In genomic region chr14:74111395-74112216, GRCh38 we compare ENCODE assay signal across 8 cellular contexts. TPM values are rescaled to one million over a fixed set of nuclear protein-coding genes. Genes with fewer than 3 reads are reported as not detected.
DNase-seq lines count a peak whose midpoint lies in the region; TF ChIP-seq lines count a peak whose summit lies in the region.
"Not testable (repeated sequence)": the region's sequence is repeated elsewhere in the genome, so short reads cannot be mapped to it uniquely, and the experiment has no call there.

No MANE protein-coding gene starts in this region.

- CTCF ChIA-PET in AG04449 (lab: Yijun Ruan, JAX): interaction anchor here (0.6 to 11.2 kb wide), 31 partner anchors 9 to 767 kb away, joined by 3 to 150 read pairs (median 4); partner anchors contain the start of gene ABCD4

- H3K27ac ChIP-seq in VCaP; endodermal cell (ENCODE audit: low read depth, low read length): not testable (repeated sequence)

- not testable (repeated sequence) for H3K9ac ChIP-seq in endodermal cell (ENCODE audit: extremely low read depth, low read length, poor library complexity, severe bottlenecking)

- TF ChIP-seq CTCF in AG04449 (IDR thresholded peaks at IDR 0.05; ENCODE audit: insufficient read depth, low read length, missing control alignments) (peak; percentile 40), GM06990 (IDR thresholded peaks at IDR 0.05; ENCODE audit: insufficient read depth, low read length, poor library complexity, severe bottlenecking) (peak; percentile 50), LNCAP (IDR thresholded peaks at IDR 0.05) (peak; percentile 65), VCaP (conservative IDR thresholded peaks at IDR 0.05) (peak; percentile 77), endodermal cell (conservative IDR thresholded peaks at IDR 0.05) (peak; percentile 77)

- not testable (repeated sequence) for H3K9me3 Mint-ChIP-seq in endodermal cell

- H3K4me3 ChIP-seq in AG04449 (ENCODE audit: low read depth, low read length); GM06990 (replicated peaks; ENCODE audit: low read depth, low read length); endodermal cell (ENCODE audit: low read length): not testable (repeated sequence)

- 93 to 97% methylated on average over 7 to 13 of the region's 13 CpGs for WGBS in endodermal cell (ENCODE audit: insufficient coverage in 1 of 2, insufficient read length in 1 of 2), 2 experiments

- not testable (repeated sequence) for H3K4me3 Mint-ChIP-seq in endodermal cell

- not testable (repeated sequence) for H3K27ac Mint-ChIP-seq in endodermal cell

- DNase-seq in AG04449 (ENCODE audit: low read depth, low spot score) (peak; percentile 10), GM06990 (ENCODE audit: extremely low read depth, insufficient read length) (peak; percentile 28), NCI-H526 (lab: John Stamatoyannopoulos, UW) (peak; percentile 19 to 71), inferior parietal cortex (ENCODE audit: extremely low spot score) (peak; percentile 58), pons (ENCODE audit: low spot score) (peak; percentile 71)
- DNase-seq in endodermal cell: not testable (repeated sequence)

- H3K9me3 ChIP-seq in endodermal cell (ENCODE audit: control insufficient read depth, low read length): not testable (repeated sequence)

- not testable (repeated sequence) for H3K36me3 ChIP-seq in GM06990 (ENCODE audit: control insufficient read depth, insufficient read depth, low read length)
- H3K36me3 ChIP-seq in endodermal cell (ENCODE audit: control insufficient read depth, insufficient read depth, low read length): peaks cover 39% of the 10 kb centered on the region

- H3K27me3 Mint-ChIP-seq in endodermal cell (ENCODE audit: insufficient read depth): not testable (repeated sequence)

- peaks cover 37% of the 10 kb centered on the region for H3K36me3 Mint-ChIP-seq in endodermal cell (ENCODE audit: low read depth)

- not testable (repeated sequence) for H3K4me1 Mint-ChIP-seq in endodermal cell

- not testable (repeated sequence) for H3K27me3 ChIP-seq in GM06990 (replicated peaks; ENCODE audit: control insufficient read depth, insufficient read depth, low read length); endodermal cell (ENCODE audit: control insufficient read depth, insufficient read depth, low read length, poor library complexity, severe bottlenecking)

- H3K4me1 ChIP-seq in endodermal cell (ENCODE audit: control insufficient read depth, insufficient read depth, low read length): not testable (repeated sequence)

- POLR2A ChIA-PET in AG04449 (lab: Yijun Ruan, JAX): not testable (repeated sequence)

RNA-seq across cellular contexts. Expression of gene LIN52, which starts 26.9 kb away (rescaled TPM):
- 10 to 100 TPM; 16.4 to 19.0 TPM for total RNA-seq in endodermal cell
- polyA plus RNA-seq in endodermal cell (2013, experiment 1 of 2): 16.1 TPM
- 14.9 TPM for polyA plus RNA-seq in endodermal cell (2013, experiment 2 of 2)

RNA-seq across cellular contexts. Expression of gene ALDH6A1, which starts 27.4 kb away (rescaled TPM):
- 10 to 100 TPM; 62.0 to 66.2 TPM for total RNA-seq in endodermal cell
- polyA plus RNA-seq in endodermal cell (2013, experiment 1 of 2): 23.1 TPM
- polyA plus RNA-seq in endodermal cell (2013, experiment 2 of 2): 19.5 TPM
